In genomic region chr6:43781572-43781928, GRCh38 we compare ENCODE assay signal across 1 cellular context.
TF ChIP-seq lines count a peak whose summit lies in the region.

No MANE protein-coding gene starts in this region.

TF ChIP-seq in HepG2, 621 proteins besides CTCF, POLR2A, EP300 and RAD21:
- TF ChIP-seq ZNF687 (CRISPR knock-in tag; IDR thresholded peaks at IDR 0.05) (peak; percentile 36; the same call in 1 of the 2 replicates), HNRNPL (IDR thresholded peaks at IDR 0.05; ENCODE audit: low read depth, low read length) (0 out of 2 replicates have a peak, but pooled peaks have one; percentile 5), ZSCAN12 (CRISPR knock-in tag; IDR thresholded peaks at IDR 0.05) (no peak), AGO2 (optimal IDR thresholded peaks at IDR 0.05; ENCODE audit: low read depth, low read length) (peak; percentile 54), ATM (IDR thresholded peaks at IDR 0.05; ENCODE audit: borderline replicate concordance) (no peak), RBFOX2 (IDR thresholded peaks at IDR 0.05; ENCODE audit: low read depth, low read length) (peak; percentile 50)
